ENCODE assay signal across 17 cellular contexts in the genomic region with DNA sequence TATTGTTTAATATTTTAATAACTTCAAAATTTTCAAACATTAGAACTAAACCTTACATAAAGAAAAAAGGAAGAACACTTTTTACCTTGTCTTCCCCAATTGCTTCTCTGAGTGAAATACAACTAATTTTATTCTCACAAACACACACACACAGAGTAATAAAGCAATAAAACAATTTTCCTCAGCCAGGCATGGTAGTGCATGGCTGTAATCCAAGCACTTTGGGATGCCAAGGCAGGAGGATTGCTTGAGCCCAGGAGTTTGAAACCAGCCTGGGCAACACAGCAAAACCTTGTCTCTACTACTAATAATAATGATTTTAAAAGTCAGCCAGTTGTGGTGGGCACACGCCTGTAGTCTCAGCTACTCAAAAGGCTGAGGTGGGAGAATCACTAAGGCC. TPM values are rescaled to one million over a fixed set of nuclear protein-coding genes. Genes with fewer than 3 reads are reported as not detected.
DNase-seq lines count a peak whose midpoint lies in the region; ATAC-seq, FAIRE-seq and TF ChIP-seq lines count a peak whose summit lies in the region.
"Had no signal": no experiment of that assay in that cellular context is flagged by ENCODE, and none has a peak within 500 bp of the region (broad histone marks: within the 10 kb centered on the region; RNA-seq: fewer than 3 reads in every experiment).

No MANE protein-coding gene starts in this region.

- no peak overlapping the region for H3K9ac ChIP-seq in HepG2 (ENCODE audit: insufficient read depth, low read depth, low read length)

- no peak overlapping the region for H3K4me2 ChIP-seq in HepG2 (ENCODE audit: low read depth, low read length)
- H3K4me2 ChIP-seq: GM23338 had no signal

- H3K79me2 ChIP-seq in HepG2 (ENCODE audit: insufficient read depth, low read length) = peaks cover 88% of the 10 kb centered on the region

- H3K4me1 ChIP-seq in HepG2 (ENCODE audit: insufficient read depth, low read length) = no peaks in the 10 kb centered on the region

- H3K4me1 Mint-ChIP-seq in central memory CD8-positive, alpha-beta T cell = peaks cover 66% of the 10 kb centered on the region
- H3K4me1 Mint-ChIP-seq in effector memory CD8-positive, alpha-beta T cell (ENCODE audit: low read depth in 2 of 2) = peaks cover 32 to 60% of the 10 kb centered on the region in 2 donors
- peaks cover 14% of the 10 kb centered on the region for H3K4me1 Mint-ChIP-seq in nephron progenitor cell

- H3K27me3 ChIP-seq in HepG2 (ENCODE audit: control insufficient read depth in 1 of 2, insufficient read depth in 2 of 2, low read length in 2 of 2) = no peaks in the 10 kb centered on the region; a peak in 1 of 5 replicates

- ATAC-seq in central memory CD8-positive, alpha-beta T cell (replicated peaks; ENCODE audit: extremely low read depth, poor library complexity, severe bottlenecking) = no peak
- ATAC-seq in effector memory CD8-positive, alpha-beta T cell (replicated peaks) = no peak
- no peak for ATAC-seq in HepG2
- ATAC-seq: GM23338 had no signal

- TF ChIP-seq RAD21 in HepG2 (CRISPR knock-in tag; IDR thresholded peaks at IDR 0.05) = no peak

- in situ Hi-C loops in HepG2 (cut with HindIII; ENCODE audit: extremely low pct_ligation_motif_present, low pct_unique_long_range_greater_than_20kb) = no loop called here

- WGBS in lower leg skin, 2 donors = 72 to 79% methylated on average over 1 of the region's 1 CpG
- WGBS in HepG2 (ENCODE audit: low lambda C conversion rate) = 100% methylated on average over 1 of the region's 1 CpG

- H3K36me3 ChIP-seq in HepG2 (replicated peaks in 1 of 2; ENCODE audit: control insufficient read depth in 1 of 2, insufficient read depth in 2 of 2, low read length in 2 of 2) = no peaks in the 10 kb centered on the region

- TF ChIP-seq POLR2A in lower leg skin (IDR thresholded peaks at IDR 0.05) (no peak), HepG2 (IDR thresholded peaks at IDR 0.05; ENCODE audit: insufficient read depth in 1 of 2, low read depth in 2 of 2, low read length in 2 of 2) (no peak)

- TF ChIP-seq CTCF in nephron progenitor cell (IDR thresholded peaks at IDR 0.05) (no peak), lower leg skin (IDR thresholded peaks at IDR 0.05) (no peak), HepG2 (CRISPR knock-in tag; IDR thresholded peaks at IDR 0.05) (no peak)

- H2AFZ ChIP-seq in HepG2 (ENCODE audit: low read length) = no peak overlapping the region
- H2AFZ ChIP-seq: GM23338 had no signal

- H3K4me3 ChIP-seq in lower leg skin (ENCODE audit: low read depth, poor library complexity, severe bottlenecking) = no peak overlapping the region
- no peak overlapping the region for H3K4me3 ChIP-seq in HepG2 (replicated peaks in 1 of 3; ENCODE audit: insufficient read depth in 1 of 3, low read depth in 2 of 3, low read length in 3 of 3)
- H3K4me3 ChIP-seq: GM12878, GM23338 had no signal

- H3K9me3 Mint-ChIP-seq in central memory CD8-positive, alpha-beta T cell = no peaks in the 10 kb centered on the region
- no peaks in the 10 kb centered on the region for H3K9me3 Mint-ChIP-seq in effector memory CD8-positive, alpha-beta T cell
- no peaks in the 10 kb centered on the region for H3K9me3 Mint-ChIP-seq in nephron progenitor cell
- H3K9me3 Mint-ChIP-seq: CD4-positive, alpha-beta memory T cell; GM23338 had no signal

- peak overlapping the region; percentile 19 for H3K27ac Mint-ChIP-seq in central memory CD8-positive, alpha-beta T cell (ENCODE audit: low read depth)
- peak overlapping the region in 1 of 2 donors; percentile 78 for H3K27ac Mint-ChIP-seq in effector memory CD8-positive, alpha-beta T cell
- peak overlapping the region; percentile 49 for H3K27ac Mint-ChIP-seq in nephron progenitor cell
- H3K27ac Mint-ChIP-seq: B cell, GM23338 had no signal

- no peak overlapping the region for H3K27ac ChIP-seq in HepG2 (ENCODE audit: extremely low read length, insufficient read depth, low read length)

- intact Hi-C loops in lower leg skin (cut with DNase I; ENCODE audit: low total_unique reads) (no loop called here), HepG2 (cut with micrococcal nuclease; ENCODE audit: unreplicated experiment) (no loop called here)

- H4K20me1 ChIP-seq in HepG2 (ENCODE audit: insufficient read depth, low read length) = peaks cover 10% of the 10 kb centered on the region

- no peak overlapping the region for H3K4me3 Mint-ChIP-seq in central memory CD8-positive, alpha-beta T cell
- peak overlapping the region; percentile 6 to 36 for H3K4me3 Mint-ChIP-seq in effector memory CD8-positive, alpha-beta T cell
- H3K4me3 Mint-ChIP-seq in nephron progenitor cell = no peak overlapping the region
- H3K4me3 Mint-ChIP-seq: B cell, GM23338 had no signal

- no TSS peak for BruUV-seq in HepG2 (replicated peaks; lab: Mats Ljungman, UMichigan)

- no peak for DNase-seq in central memory CD8-positive, alpha-beta T cell (ENCODE audit: low spot score in 2 of 2)
- no peak for DNase-seq in effector memory CD8-positive, alpha-beta T cell
- DNase-seq in nephron progenitor cell (no peak), lower leg skin (ENCODE audit: low spot score in 2 of 2) (no peak), HepG2 (ENCODE audit: low spot score) (no peak), NCI-H2029 treated with DMSO at 0.1 percent for 48 hours (lab: John Stamatoyannopoulos, UW) (no peak), NCI-H187 treated with DMSO at 0.1 percent for 48 hours (lab: John Stamatoyannopoulos, UW) (no peak)
- DNase-seq: C1 segment of cervical spinal cord; CD4-positive, alpha-beta memory T cell; DMS79; H7 had no signal

- TF ChIP-seq EP300 in HepG2 (IDR thresholded peaks at IDR 0.05; ENCODE audit: low read depth in 2 of 2, low read length in 2 of 2) (no peak), HepG2 (CRISPR knock-in tag; IDR thresholded peaks at IDR 0.05; ENCODE audit: borderline replicate concordance) (no peak)

- H3K9me3 ChIP-seq in HepG2 (ENCODE audit: low read length) = no peaks in the 10 kb centered on the region

- FAIRE-seq in HepG2 (lab: Jason Lieb, UNC) = no peak
- FAIRE-seq: A204.1, GM12878, GM18507, HTR-8/SVneo had no signal

- CTCF ChIA-PET in HepG2 (lab: Yijun Ruan, JAX; ENCODE audit: low intra/inter-chr PET ratio, low total read pairs) = no interaction called here

- H3K36me3 Mint-ChIP-seq in central memory CD8-positive, alpha-beta T cell (ENCODE audit: insufficient read depth) = peaks cover 5% of the 10 kb centered on the region
- H3K36me3 Mint-ChIP-seq in effector memory CD8-positive, alpha-beta T cell (ENCODE audit: insufficient read depth) = peaks cover 11% of the 10 kb centered on the region
- peaks cover 7% of the 10 kb centered on the region for H3K36me3 Mint-ChIP-seq in nephron progenitor cell (ENCODE audit: low read depth)

- H3K27me3 Mint-ChIP-seq in central memory CD8-positive, alpha-beta T cell = no peaks in the 10 kb centered on the region
- H3K27me3 Mint-ChIP-seq in effector memory CD8-positive, alpha-beta T cell = no peaks in the 10 kb centered on the region
- H3K27me3 Mint-ChIP-seq in nephron progenitor cell (ENCODE audit: low read depth, poor library complexity) = no peaks in the 10 kb centered on the region
- H3K27me3 Mint-ChIP-seq: B cell; CD4-positive, alpha-beta memory T cell had no signal

- POLR2A ChIA-PET in HepG2 (lab: Yijun Ruan, JAX) = no interaction called here

TF ChIP-seq in HepG2, 621 proteins besides CTCF, POLR2A, EP300 and RAD21:
- TF ChIP-seq, protein P1, sequence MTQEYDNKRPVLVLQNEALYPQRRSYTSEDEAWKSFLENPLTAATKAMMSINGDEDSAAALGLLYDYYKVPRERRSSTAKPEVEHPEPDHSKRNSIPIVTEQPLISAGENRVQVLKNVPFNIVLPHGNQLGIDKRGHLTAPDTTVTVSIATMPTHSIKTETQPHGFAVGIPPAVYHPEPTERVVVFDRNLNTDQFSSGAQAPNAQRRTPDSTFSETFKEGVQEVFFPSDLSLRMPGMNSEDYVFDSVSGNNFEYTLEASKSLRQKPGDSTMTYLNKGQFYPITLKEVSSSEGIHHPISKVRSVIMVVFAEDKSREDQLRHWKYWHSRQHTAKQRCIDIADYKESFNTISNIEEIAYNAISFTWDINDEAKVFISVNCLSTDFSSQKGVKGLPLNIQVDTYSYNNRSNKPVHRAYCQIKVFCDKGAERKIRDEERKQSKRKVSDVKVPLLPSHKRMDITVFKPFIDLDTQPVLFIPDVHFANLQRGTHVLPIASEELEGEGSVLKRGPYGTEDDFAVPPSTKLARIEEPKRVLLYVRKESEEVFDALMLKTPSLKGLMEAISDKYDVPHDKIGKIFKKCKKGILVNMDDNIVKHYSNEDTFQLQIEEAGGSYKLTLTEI (CRISPR knock-in tag; conservative IDR thresholded peaks at IDR 0.05) = no peak
- no peak for TF ChIP-seq ZFP82 (CRISPR knock-in tag; IDR thresholded peaks at IDR 0.05; ENCODE audit: borderline replicate concordance)
- TF ChIP-seq ZNF619 (CRISPR knock-in tag; IDR thresholded peaks at IDR 0.05) = no peak
TF ChIP-seq in HepG2: peak in this region for 0.

RNA-seq across cellular contexts. Expression of gene PPP1R12A, which starts 13.1 kb away (rescaled TPM):
- 10 to 100 TPM; 47.6 to 64.1 (median 56.6) TPM for total RNA-seq in lower leg skin
- 38.1 and 50.0 TPM in 2 replicates for total RNA-seq in HepG2 (2016; rRNA removed; fragmentation: Illumina TruSeq; extraction: Trizol)
- 9.5 and 9.7 TPM in 2 replicates for total RNA-seq in HepG2 (2016; cell fraction: cytosol; rRNA removed; fragmentation: Illumina TruSeq; extraction: Trizol; ENCODE audit: low read depth)
- 34.3 and 46.1 TPM in 2 replicates for total RNA-seq in HepG2 (2016; cell fraction: insoluble cytoplasmic fraction; rRNA removed; fragmentation: Illumina TruSeq; extraction: Trizol)
- 9.0 and 11.0 TPM in 2 replicates for total RNA-seq in HepG2 (2016; cell fraction: membrane; rRNA removed; fragmentation: Illumina TruSeq; extraction: Trizol)
- 71.8 and 85.6 TPM in 2 replicates for total RNA-seq in HepG2 (2016; cell fraction: nucleus; rRNA removed; fragmentation: Illumina TruSeq; extraction: Trizol)
- 15.2 and 23.8 TPM in 2 replicates for polyA plus RNA-seq in HepG2 (2011; rRNA removed)
- polyA plus RNA-seq in HepG2 (2011; cell fraction: cytosol; rRNA removed) = 5.3 and 7.6 TPM in 2 replicates
- 20.0 and 20.9 TPM in 2 replicates for polyA plus RNA-seq in HepG2 (2011; cell fraction: nucleus; rRNA removed)
- polyA plus RNA-seq in HepG2 (2012) = 14.8 and 21.7 TPM in 2 replicates
- 0.25 and 0.49 TPM in 2 replicates for polyA plus RNA-seq in HepG2 (2016; cell fraction: cytosol; fragmentation: Illumina TruSeq; extraction: Trizol; ENCODE audit: low read depth)
- polyA plus RNA-seq in HepG2 (2016; cell fraction: insoluble cytoplasmic fraction; fragmentation: Illumina TruSeq; extraction: Trizol; ENCODE audit: low read depth) = 13.4 and 14.7 TPM in 2 replicates
- 1.1 and 1.3 TPM in 2 replicates for polyA plus RNA-seq in HepG2 (2016; cell fraction: membrane; fragmentation: Illumina TruSeq; extraction: Trizol; ENCODE audit: low read depth)
- polyA plus RNA-seq in HepG2 (2016; cell fraction: nucleus; fragmentation: Illumina TruSeq; extraction: Trizol; ENCODE audit: insufficient read depth, low read depth) = 32.1 and 35.6 TPM in 2 replicates
- 46.9 and 51.1 TPM in 2 replicates for polyA minus RNA-seq in HepG2 (2011; rRNA and poly(A)+ RNA removed; ENCODE audit: low replicate concordance)
- polyA minus RNA-seq in HepG2 (2011; cell fraction: cytosol; rRNA and poly(A)+ RNA removed) = 32.1 and 37.0 TPM in 2 replicates
- polyA minus RNA-seq in HepG2 (2011; cell fraction: nucleus; rRNA and poly(A)+ RNA removed) = 148 and 194 TPM in 2 replicates

Comparison
In these comparisons a context has a peak if more than half of its experiments do, and no peak if none do; other contexts are left out.
1. H3K4me3 Mint-ChIP-seq: peak in effector memory CD8-positive, alpha-beta T cell (2 of 2); none in central memory CD8-positive, alpha-beta T cell (single experiment) and nephron progenitor cell (single experiment).